Comparison of ENCODE assay signal across 8 cellular contexts in genomic region chr17:82458130-82458884, GRCh38. TPM values are rescaled to one million over a fixed set of nuclear protein-coding genes. Genes with fewer than 3 reads are reported as not detected.
A peak's percentile ranks its signal among the peaks of the same experiment; 100 is the strongest.
DNase-seq lines count a peak whose midpoint lies in the region; ATAC-seq and TF ChIP-seq lines count a peak whose summit lies in the region.

Gene NARF, plus strand, starts transcription at chr17:82458741. Its CDS starts 63 bp downstream, at chr17:82458804.

- peak within 1 kb of the TSS; percentile 96 for H3K4me3 Mint-ChIP-seq in type B pancreatic cell

- H3K36me3 ChIP-seq in adipocyte (ENCODE audit: control insufficient read depth, insufficient read depth, low read length, severe bottlenecking) = peaks cover 20% of the 10 kb centered on the region

- H3K27me3 ChIP-seq in adipocyte (replicated peaks; ENCODE audit: control insufficient read depth, insufficient read depth, low read length) = no peaks in the 10 kb centered on the region

- peak within 1 kb of the TSS; percentile 97 for H3K27ac Mint-ChIP-seq in type B pancreatic cell

- peaks cover 22% of the 10 kb centered on the region for H3K4me1 Mint-ChIP-seq in type B pancreatic cell (ENCODE audit: unreplicated experiment)

- H3K9me3 ChIP-seq in adipocyte (ENCODE audit: control insufficient read depth, low read length) = no peaks in the 10 kb centered on the region

- intact Hi-C loops in cardiac septum (cut with DNase I) = no loop called here

- peaks cover 6% of the 10 kb centered on the region for H3K36me3 Mint-ChIP-seq in type B pancreatic cell

- ATAC-seq in HG02798 (IDR thresholded peaks at IDR 0.05; ENCODE audit: poor library complexity, unreplicated experiment) = peak; percentile 95

- DNase-seq in NCI-H1436 (lab: John Stamatoyannopoulos, UW) (peak; percentile 99), T follicular helper cell (ENCODE audit: low read depth) (peak; percentile 93), adipocyte (ENCODE audit: low read depth) (peak; percentile 99), cardiac septum (ENCODE audit: low spot score) (peak; percentile 99), pons (ENCODE audit: low spot score) (peak; percentile 99), type B pancreatic cell (ENCODE audit: extremely low spot score, unreplicated experiment) (peak; percentile 98)

- H3K4me1 ChIP-seq in adipocyte (ENCODE audit: control insufficient read depth, insufficient read depth, low read length) = peaks cover 13% of the 10 kb centered on the region

- H3K9ac ChIP-seq in adipocyte (ENCODE audit: low read length) = peak within 1 kb of the TSS; percentile 98

- no peaks in the 10 kb centered on the region for H3K9me3 Mint-ChIP-seq in type B pancreatic cell

- H3K4me3 ChIP-seq in GM12875 (ENCODE audit: low read depth, low read length) (peak within 1 kb of the TSS; percentile 99), adipocyte (ENCODE audit: low read length) (peak within 1 kb of the TSS; percentile 96)

- TF ChIP-seq CTCF in GM12875 (IDR thresholded peaks at IDR 0.05; ENCODE audit: borderline replicate concordance, insufficient read depth, low read depth, low read length) (no peak), type B pancreatic cell (conservative IDR thresholded peaks at IDR 0.05) (no peak)

- no peaks in the 10 kb centered on the region for H3K27me3 Mint-ChIP-seq in type B pancreatic cell

RNA-seq across cellular contexts. Expression of gene NARF, which starts in this region (rescaled TPM):
- total RNA-seq in cardiac septum (49.8 TPM), type B pancreatic cell (ENCODE audit: low replicate concordance) (75.4 and 111 TPM in 2 replicates)

Comparison
In these comparisons a context has a peak if more than half of its experiments do, and no peak if none do; other contexts are left out.
1. Peak in every context shown above with its lines: DNase-seq, ATAC-seq and H3K4me3 ChIP-seq.